Comparison of ENCODE assay signal across 1 cellular context in genomic region chr1:30738040-30738441, GRCh38.
A peak's percentile ranks its signal among the peaks of the same experiment; 100 is the strongest.
TF ChIP-seq lines count a peak whose summit lies in the region.

No MANE protein-coding gene starts in this region.

TF ChIP-seq in K562, 482 proteins besides CTCF, POLR2A, EP300 and RAD21 (continues in another document):
- 0 out of 2 replicates have a peak, but pooled peaks have one; percentile 27 for TF ChIP-seq ZNF766 (CRISPR knock-in tag; conservative IDR thresholded peaks at IDR 0.05)
- no peak for TF ChIP-seq NFE2 (IDR thresholded peaks at IDR 0.05; ENCODE audit: low read depth)
- peak; percentile 50; the same call in 1 of the 2 replicates for TF ChIP-seq SMARCA4 (IDR thresholded peaks at IDR 0.05)
- no peak for TF ChIP-seq XRCC5 (IDR thresholded peaks at IDR 0.05; ENCODE audit: low read depth, low read length)
- TF ChIP-seq RCOR1 (IDR thresholded peaks at IDR 0.05; ENCODE audit: borderline replicate concordance in 1 of 2, low read depth in 2 of 2, low read length in 2 of 2), result peak in 1 of 2 experiments; percentile 45; a peak in 2 of 4 replicates
- no peak for TF ChIP-seq GATAD2A (IDR thresholded peaks at IDR 0.05)
- no peak for TF ChIP-seq MNT (conservative IDR thresholded peaks at IDR 0.05)
- TF ChIP-seq ELK3 (CRISPR knock-in tag; IDR thresholded peaks at IDR 0.05), result no peak
- TF ChIP-seq DMBX1 (CRISPR knock-in tag; IDR thresholded peaks at IDR 0.05; ENCODE audit: borderline replicate concordance), result no peak; the same call in 1 of the 2 replicates
- no peak for TF ChIP-seq ZNF408 (CRISPR knock-in tag; IDR thresholded peaks at IDR 0.05; ENCODE audit: low read depth)
- TF ChIP-seq CBX1 (IDR thresholded peaks at IDR 0.05; ENCODE audit: low read depth), result peak; percentile 57; the same call in 1 of the 2 replicates
- TF ChIP-seq PML (IDR thresholded peaks at IDR 0.05; ENCODE audit: low read length), result no peak
- TF ChIP-seq PCBP1 (IDR thresholded peaks at IDR 0.05; ENCODE audit: low read depth, low read length, poor library complexity, severe bottlenecking), result no peak
- no peak for TF ChIP-seq SAFB2 (IDR thresholded peaks at IDR 0.05; ENCODE audit: borderline replicate concordance, low read depth, low read length, severe bottlenecking)
- peak; percentile 59 for TF ChIP-seq CTBP1 (IDR thresholded peaks at IDR 0.05; ENCODE audit: borderline replicate concordance)
- TF ChIP-seq BCLAF1 (IDR thresholded peaks at IDR 0.05; ENCODE audit: borderline replicate concordance in 1 of 2, control insufficient read depth in 1 of 2, low read depth in 2 of 2, low read length in 1 of 2), result no peak
- 0 out of 2 replicates have a peak, but pooled peaks have one; percentile 27 for TF ChIP-seq ATF4 (CRISPR knock-in tag; IDR thresholded peaks at IDR 0.05)
- TF ChIP-seq CREB3 (tag; conservative IDR thresholded peaks at IDR 0.05; ENCODE audit: low read depth), result no peak
- no peak for TF ChIP-seq XRCC3 (IDR thresholded peaks at IDR 0.05)
- no peak for TF ChIP-seq ZNF740 (CRISPR knock-in tag; IDR thresholded peaks at IDR 0.05)
- TF ChIP-seq ZNF740 (tag; IDR thresholded peaks at IDR 0.05), result no peak
- TF ChIP-seq MECOM (CRISPR knock-in tag; IDR thresholded peaks at IDR 0.05), result no peak
- no peak for TF ChIP-seq ZNF561 (CRISPR knock-in tag; conservative IDR thresholded peaks at IDR 0.05)
- no peak for TF ChIP-seq CHD4 (IDR thresholded peaks at IDR 0.05; ENCODE audit: insufficient read depth, insufficient replicate concordance, low read depth, low read length, poor library complexity, severe bottlenecking)
- TF ChIP-seq NR1H2 (CRISPR knock-in tag; IDR thresholded peaks at IDR 0.05), result no peak
- no peak for TF ChIP-seq PCBP2 (IDR thresholded peaks at IDR 0.05; ENCODE audit: low read depth, low read length, poor library complexity, severe bottlenecking)
- peak; percentile 32 for TF ChIP-seq TAL1 (IDR thresholded peaks at IDR 0.05)
- peak; percentile 66 for TF ChIP-seq CEBPB (tag; IDR thresholded peaks at IDR 0.05)
- TF ChIP-seq SMAD4 (CRISPR knock-in tag; conservative IDR thresholded peaks at IDR 0.05), result peak; percentile 44; the same call in 1 of the 2 replicates
- TF ChIP-seq PHTF2 (CRISPR knock-in tag; IDR thresholded peaks at IDR 0.05), result no peak
- no peak for TF ChIP-seq SREBF2 (CRISPR knock-in tag; IDR thresholded peaks at IDR 0.05)
- no peak for TF ChIP-seq TOE1 (IDR thresholded peaks at IDR 0.05; ENCODE audit: borderline replicate concordance)
- TF ChIP-seq TOE1 (CRISPR knock-in tag; IDR thresholded peaks at IDR 0.05; ENCODE audit: borderline replicate concordance, low read depth), result no peak
- no peak for TF ChIP-seq NFIX (CRISPR knock-in tag; IDR thresholded peaks at IDR 0.05; ENCODE audit: low read depth)
- TF ChIP-seq JUN (IDR thresholded peaks at IDR 0.05; ENCODE audit: borderline replicate concordance, low read depth, low read length), result no peak
- no peak for TF ChIP-seq JUN (CRISPR knock-in tag; IDR thresholded peaks at IDR 0.05; ENCODE audit: borderline replicate concordance)
- TF ChIP-seq SIRT6 (IDR thresholded peaks at IDR 0.05; ENCODE audit: low read depth, low read length), result no peak
- no peak for TF ChIP-seq DIDO1 (tag; IDR thresholded peaks at IDR 0.05; ENCODE audit: low read depth)
- no peak for TF ChIP-seq ZBTB12 (CRISPR knock-in tag; IDR thresholded peaks at IDR 0.05)
- no peak for TF ChIP-seq ZNF217 (CRISPR knock-in tag; IDR thresholded peaks at IDR 0.05)
- no peak for TF ChIP-seq SMARCC2 (IDR thresholded peaks at IDR 0.05; ENCODE audit: low read depth)
- TF ChIP-seq GTF2B (IDR thresholded peaks at IDR 0.05; ENCODE audit: extremely low read depth, insufficient read length), result no peak
- peak; percentile 89 to 93 for TF ChIP-seq TRIM24 (IDR thresholded peaks at IDR 0.05)
- TF ChIP-seq ZSCAN29 (IDR thresholded peaks at IDR 0.05), result no peak
- no peak for TF ChIP-seq E2F4 (CRISPR knock-in tag; IDR thresholded peaks at IDR 0.05; ENCODE audit: low read depth)
- no peak for TF ChIP-seq MEIS2 (IDR thresholded peaks at IDR 0.05; ENCODE audit: partially characterized antibody)
- TF ChIP-seq ARID2 (IDR thresholded peaks at IDR 0.05), result no peak
- no peak for TF ChIP-seq RUNX1 (IDR thresholded peaks at IDR 0.05; ENCODE audit: low read depth)
- no peak for TF ChIP-seq TEAD2 (tag; IDR thresholded peaks at IDR 0.05)
- TF ChIP-seq RAD51 (IDR thresholded peaks at IDR 0.05; ENCODE audit: borderline replicate concordance, low read depth), result no peak
- no peak for TF ChIP-seq NFATC3 (IDR thresholded peaks at IDR 0.05)
- TF ChIP-seq ZNF263 (CRISPR knock-in tag; IDR thresholded peaks at IDR 0.05; ENCODE audit: borderline replicate concordance), result no peak
- TF ChIP-seq SAP30 (IDR thresholded peaks at IDR 0.05; ENCODE audit: borderline replicate concordance, insufficient read depth, low read depth, low read length, poor library complexity, severe bottlenecking), result no peak
- TF ChIP-seq ZNF764 (CRISPR knock-in tag; IDR thresholded peaks at IDR 0.05; ENCODE audit: low read depth), result no peak
- TF ChIP-seq TRIM25 (IDR thresholded peaks at IDR 0.05; ENCODE audit: borderline replicate concordance), result no peak
- no peak for TF ChIP-seq HMG20B (CRISPR knock-in tag; IDR thresholded peaks at IDR 0.05)
- TF ChIP-seq ZNF589 (CRISPR knock-in tag; IDR thresholded peaks at IDR 0.05; ENCODE audit: low read depth), result no peak
- TF ChIP-seq ARNT (IDR thresholded peaks at IDR 0.05), result no peak
- 0 out of 2 replicates have a peak, but pooled peaks have one; percentile 45 for TF ChIP-seq ZNF584 (CRISPR knock-in tag; IDR thresholded peaks at IDR 0.05; ENCODE audit: low read depth)
- no peak for TF ChIP-seq SNAPC5 (CRISPR knock-in tag; IDR thresholded peaks at IDR 0.05)
- no peak for TF ChIP-seq ZNF146 (CRISPR knock-in tag; IDR thresholded peaks at IDR 0.05; ENCODE audit: unreplicated experiment)
- TF ChIP-seq U2AF1 (optimal IDR thresholded peaks at IDR 0.05; ENCODE audit: low read depth, low read length), result no peak
- TF ChIP-seq BCOR (IDR thresholded peaks at IDR 0.05), result no peak
- TF ChIP-seq ATF7 (IDR thresholded peaks at IDR 0.05), result peak; percentile 76
- TF ChIP-seq C11orf30 (IDR thresholded peaks at IDR 0.05; ENCODE audit: low read depth), result no peak
- TF ChIP-seq TAF9B (IDR thresholded peaks at IDR 0.05; ENCODE audit: partially characterized antibody), result no peak
